Comparison of ENCODE assay signal across 19 cellular contexts in the genomic region with DNA sequence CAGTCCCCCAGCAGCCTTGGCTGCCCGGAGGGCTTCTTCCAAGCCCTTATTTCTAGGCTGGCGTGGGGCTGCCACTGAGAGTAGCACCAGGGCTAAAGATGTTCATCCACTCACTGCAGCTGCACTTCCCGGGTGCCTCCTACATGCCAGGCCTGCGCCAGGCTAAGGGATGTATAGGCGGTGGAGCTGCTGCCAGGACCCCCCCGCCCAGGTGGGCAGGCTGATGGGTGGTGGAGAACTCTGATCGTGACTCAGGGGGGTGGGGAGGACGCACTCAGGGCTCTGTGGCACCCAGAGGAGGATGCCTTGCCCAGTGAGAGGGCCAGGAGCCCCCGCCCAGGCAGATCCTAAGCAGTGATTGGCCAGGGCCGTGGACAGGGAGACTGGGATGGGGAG. TPM values are rescaled to one million over a fixed set of nuclear protein-coding genes. Genes with fewer than 3 reads are reported as not detected.
DNase-seq lines count a peak whose midpoint lies in the region; ATAC-seq and TF ChIP-seq lines count a peak whose summit lies in the region.
"Had no signal": no experiment of that assay in that cellular context is flagged by ENCODE, and none has a peak within 500 bp of the region (broad histone marks: within the 10 kb centered on the region; RNA-seq: fewer than 3 reads in every experiment).

No MANE protein-coding gene starts in this region.

- H3K9me3 Mint-ChIP-seq in activated CD4-positive, alpha-beta T cell treated with anti-CD3 and anti-CD28 coated beads, Interleukin-2, amount 10 ng/mL, durations not matched to agents 7 days and 5 days: peaks cover 13% of the 10 kb centered on the region
- no peaks in the 10 kb centered on the region for H3K9me3 Mint-ChIP-seq in activated T-cell treated with anti-CD3 and anti-CD28 coated beads, Interleukin-2, amount 50 U/mL, for 24 hours
- H3K9me3 Mint-ChIP-seq: CD4-positive, alpha-beta memory T cell had no signal

- TF ChIP-seq POLR2A in esophagus squamous epithelium (IDR thresholded peaks at IDR 0.05): no peak

- H3K4me3 ChIP-seq in esophagus squamous epithelium: no peak overlapping the region
- H3K4me3 ChIP-seq: A549, BLaER1 had no signal

- no peaks in the 10 kb centered on the region for H3K27me3 Mint-ChIP-seq in activated CD4-positive, alpha-beta T cell treated with anti-CD3 and anti-CD28 coated beads, Interleukin-2, amount 10 ng/mL, durations not matched to agents 7 days and 5 days
- H3K27me3 Mint-ChIP-seq in activated T-cell treated with anti-CD3 and anti-CD28 coated beads, Interleukin-2, amount 50 U/mL, for 24 hours: peaks cover 6% of the 10 kb centered on the region

- intact Hi-C loops in Right ventricle myocardium inferior (cut with DNase I) (no loop called here), Right ventricle myocardium superior (cut with DNase I) (no loop called here), esophagus squamous epithelium (cut with DNase I) (no loop called here)

- H3K4me1 ChIP-seq in esophagus squamous epithelium: peaks cover 0 to 12% (median 0%) of the 10 kb centered on the region in 3 donors
- H3K4me1 ChIP-seq: A549 had no signal

- H3K27ac ChIP-seq in RWPE1: peak overlapping the region; percentile 95
- peak overlapping the region in 3 of 4 donors; percentile 9 to 63 (median 26) for H3K27ac ChIP-seq in esophagus squamous epithelium
- H3K27ac ChIP-seq: 22Rv1, A549, BLaER1 had no signal

- H3K4me1 Mint-ChIP-seq in activated CD4-positive, alpha-beta T cell treated with anti-CD3 and anti-CD28 coated beads, Interleukin-2, amount 10 ng/mL, durations not matched to agents 7 days and 5 days: no peaks in the 10 kb centered on the region
- H3K4me1 Mint-ChIP-seq in activated T-cell treated with anti-CD3 and anti-CD28 coated beads, Interleukin-2, amount 50 U/mL, for 24 hours (ENCODE audit: low read depth): no peaks in the 10 kb centered on the region
- H3K4me1 Mint-ChIP-seq: CD14-positive monocyte; CD4-positive, alpha-beta memory T cell had no signal

- ATAC-seq in Right ventricle myocardium inferior (no peak), Right ventricle myocardium superior (ENCODE audit: poor library complexity) (no peak)

- POLR2A ChIA-PET in RWPE1 (lab: Yijun Ruan, JAX; ENCODE audit: low non-redundant PET): no interaction called here
- POLR2A ChIA-PET in activated CD4-positive, alpha-beta T cell treated with anti-CD3 and anti-CD28 coated beads, Interleukin-2, amount 10 ng/mL, durations not matched to agents 7 days and 5 days (lab: Charles Lee): no interaction called here

- TF ChIP-seq CTCF in RWPE1 (conservative IDR thresholded peaks at IDR 0.05; ENCODE audit: low read depth) (no peak), esophagus squamous epithelium (IDR thresholded peaks at IDR 0.05) (no peak)

- H3K36me3 ChIP-seq in esophagus squamous epithelium: no peaks in the 10 kb centered on the region
- H3K36me3 ChIP-seq: BLaER1 had no signal

- H3K4me3 Mint-ChIP-seq in activated CD4-positive, alpha-beta T cell treated with anti-CD3 and anti-CD28 coated beads, Interleukin-2, amount 10 ng/mL, durations not matched to agents 7 days and 5 days: no peak overlapping the region
- no peak overlapping the region for H3K4me3 Mint-ChIP-seq in activated T-cell treated with anti-CD3 and anti-CD28 coated beads, Interleukin-2, amount 50 U/mL, for 24 hours
- H3K4me3 Mint-ChIP-seq: CD14-positive monocyte; CD4-positive, alpha-beta memory T cell; H9 had no signal

- H3K36me3 Mint-ChIP-seq in activated CD4-positive, alpha-beta T cell treated with anti-CD3 and anti-CD28 coated beads, Interleukin-2, amount 10 ng/mL, durations not matched to agents 7 days and 5 days (ENCODE audit: low read depth): no peaks in the 10 kb centered on the region
- H3K36me3 Mint-ChIP-seq in activated T-cell treated with anti-CD3 and anti-CD28 coated beads, Interleukin-2, amount 50 U/mL, for 24 hours (ENCODE audit: low read depth): no peaks in the 10 kb centered on the region
- H3K36me3 Mint-ChIP-seq: CD14-positive monocyte; CD4-positive, alpha-beta memory T cell had no signal

- CTCF ChIA-PET in RWPE1 (lab: Yijun Ruan, JAX): interaction anchor here (1.1 kb wide), 1 partner anchor 25 kb away, joined by 3 read pairs; no protein-coding TSS in a partner anchor
- CTCF ChIA-PET in activated CD4-positive, alpha-beta T cell treated with anti-CD3 and anti-CD28 coated beads, Interleukin-2, amount 10 ng/mL, durations not matched to agents 7 days and 5 days (lab: Charles Lee): no interaction called here

- peaks cover 0 to 12% (median 0%) of the 10 kb centered on the region in 3 donors for H3K9me3 ChIP-seq in esophagus squamous epithelium
- H3K9me3 ChIP-seq: A549, BLaER1 had no signal

- WGBS in esophagus squamous epithelium, 2 donors: 30 to 48% methylated on average over 2 of the region's 10 CpGs

- H3K27ac Mint-ChIP-seq in activated CD4-positive, alpha-beta T cell treated with anti-CD3 and anti-CD28 coated beads, Interleukin-2, amount 10 ng/mL, durations not matched to agents 7 days and 5 days: no peak overlapping the region
- no peak overlapping the region for H3K27ac Mint-ChIP-seq in activated T-cell treated with anti-CD3 and anti-CD28 coated beads, Interleukin-2, amount 50 U/mL, for 24 hours
- H3K27ac Mint-ChIP-seq: CD14-positive monocyte; CD4-positive, alpha-beta memory T cell; H9 had no signal

- H3K27me3 ChIP-seq in esophagus squamous epithelium: peaks cover 0 to 66% (median 0%) of the 10 kb centered on the region in 4 donors

- peak; percentile 47 for DNase-seq in Right ventricle myocardium inferior (ENCODE audit: missing footprints)
- DNase-seq in Right ventricle myocardium superior: no peak
- DNase-seq in RWPE1 (ENCODE audit: low spot score): no peak
- DNase-seq in esophagus squamous epithelium (lab: John Stamatoyannopoulos, UW): no peak
- DNase-seq in NCI-H2196 (lab: John Stamatoyannopoulos, UW; ENCODE audit: unreplicated experiment): no peak
- no peak for DNase-seq in activated CD4-positive, alpha-beta T cell treated with anti-CD3 and anti-CD28 coated beads, Interleukin-2, amount 10 ng/mL, durations not matched to agents 7 days and 5 days
- no peak for DNase-seq in activated T-cell treated with anti-CD3 and anti-CD28 coated beads, Interleukin-2, amount 50 U/mL, for 24 hours
- DNase-seq: CD4-positive, alpha-beta memory T cell; DMS153; DMS79; GDM1; GOT3; H9 had no signal

RNA-seq across cellular contexts. Expression of gene CFAP74, which starts 34.1 kb away (rescaled TPM):
- total RNA-seq in Right ventricle myocardium inferior: not detected
- not detected for total RNA-seq in Right ventricle myocardium superior
- total RNA-seq in esophagus squamous epithelium: not detected
- total RNA-seq in activated CD4-positive, alpha-beta T cell treated with anti-CD3 and anti-CD28 coated beads, Interleukin-2, amount 10 ng/mL, durations not matched to agents 7 days and 5 days: not detected
- total RNA-seq: CD4-positive, alpha-beta memory T cell; Daoy; HT-29 had no signal

RNA-seq across cellular contexts. Expression of gene GABRD, which starts 49.6 kb away (rescaled TPM):
- total RNA-seq in Right ventricle myocardium inferior (0.49 TPM), Right ventricle myocardium superior (0.43 TPM), esophagus squamous epithelium (1 to 10 TPM in 2 of 4 donors, under 1 TPM in 1, not detected in 1; 0.57 to 5.4 (median 1.8) TPM)
- not detected for total RNA-seq in activated CD4-positive, alpha-beta T cell treated with anti-CD3 and anti-CD28 coated beads, Interleukin-2, amount 10 ng/mL, durations not matched to agents 7 days and 5 days
- total RNA-seq: CD4-positive, alpha-beta memory T cell; Daoy; HT-29 had no signal

RNA-seq across cellular contexts. Expression of gene TMEM52, which starts 50.4 kb away (rescaled TPM):
- total RNA-seq in Right ventricle myocardium inferior: 1.2 TPM
- 2.1 TPM for total RNA-seq in Right ventricle myocardium superior
- 1 to 10 TPM; 1.1 to 3.6 (median 3.0) TPM for total RNA-seq in esophagus squamous epithelium
- total RNA-seq in activated CD4-positive, alpha-beta T cell treated with anti-CD3 and anti-CD28 coated beads, Interleukin-2, amount 10 ng/mL, durations not matched to agents 7 days and 5 days: not detected

RNA-seq across cellular contexts. Expression of gene CALML6, which starts 54.4 kb away (rescaled TPM):
- total RNA-seq in Right ventricle myocardium inferior: not detected
- total RNA-seq in Right ventricle myocardium superior: not detected
- total RNA-seq in esophagus squamous epithelium: under 1 TPM in 1 of 4 donors, not detected in 3; 0.57 TPM
- total RNA-seq in activated CD4-positive, alpha-beta T cell treated with anti-CD3 and anti-CD28 coated beads, Interleukin-2, amount 10 ng/mL, durations not matched to agents 7 days and 5 days: under 1 TPM; 0.27 to 0.47 TPM
- total RNA-seq: HT-29 had no signal
